Comparison of ENCODE assay signal across 30 cellular contexts in genomic region chr7:142334806-142335205, GRCh38.
"Had no signal": no experiment of that assay in that cellular context is flagged by ENCODE, and none has a peak within 500 bp of the region (broad histone marks: within the 10 kb centered on the region; RNA-seq: fewer than 3 reads in every experiment).

No MANE protein-coding gene starts in this region.

- H3K4me1 Mint-ChIP-seq: stimulated activated memory B cell treated with anti-CD40 and anti-IgM and Interleukin-4, amounts not matched to agents 10 μg/mL and 1 μg/mL and 100 μg/mL, for 72 hours had no signal

- H3K36me3 ChIP-seq: colonic mucosa, gastrocnemius medialis, heart left ventricle, left lung, neutrophil, ovary, transverse colon, WERI-Rb-1 had no signal

- H3K4me2 ChIP-seq: smooth muscle cell had no signal

- H3K9me3 ChIP-seq: colonic mucosa, gastrocnemius medialis, heart left ventricle, left lung, mucosa of descending colon, neutrophil, ovary, transverse colon had no signal

- H3K36me3 Mint-ChIP-seq: activated CD4-positive, alpha-beta memory T cell treated with anti-CD3 and anti-CD28 coated beads for 36 hours; activated naive CD4-positive, alpha-beta T cell treated with anti-CD3 and anti-CD28 coated beads, Interleukin-2, amount 50 U/mL, for 24 hours; stimulated activated memory B cell treated with anti-CD40 and anti-IgM and Interleukin-4, amounts not matched to agents 10 μg/mL and 1 μg/mL and 100 μg/mL, for 72 hours had no signal

- H3K27ac ChIP-seq: colonic mucosa, gastrocnemius medialis, heart left ventricle, left lung, neutrophil, ovary, transverse colon had no signal

- H3K27me3 ChIP-seq: colonic mucosa, gastrocnemius medialis, left lung, neutrophil, ovary, transverse colon had no signal

- H3K4me3 Mint-ChIP-seq: activated CD4-positive, alpha-beta memory T cell treated with anti-CD3 and anti-CD28 coated beads for 36 hours; activated CD4-positive, alpha-beta T cell treated with anti-CD3 and anti-CD28 coated beads, Interleukin-2, amount 10 ng/mL, durations not matched to agents 24 days and 14 days; activated naive CD8-positive, alpha-beta T cell treated with anti-CD3 and anti-CD28 coated beads, Interleukin-2, amount 50 U/mL, for 24 hours; nephron; stimulated activated memory B cell treated with anti-CD40 and anti-IgM and Interleukin-4, amounts not matched to agents 10 μg/mL and 1 μg/mL and 100 μg/mL, for 72 hours; stimulated activated naive CD8-positive, alpha-beta T cell treated with anti-CD3 and anti-CD28 coated beads, Interleukin-15, amount 100 ng/mL, for 72 hours had no signal

- H3K9me3 Mint-ChIP-seq: activated CD4-positive, alpha-beta memory T cell treated with anti-CD3 and anti-CD28 coated beads for 36 hours; activated CD4-positive, alpha-beta T cell treated with anti-CD3 and anti-CD28 coated beads, Interleukin-2, amount 10 ng/mL, durations not matched to agents 24 days and 14 days; activated naive CD4-positive, alpha-beta T cell treated with anti-CD3 and anti-CD28 coated beads, Interleukin-2, amount 50 U/mL, for 24 hours; activated naive CD8-positive, alpha-beta T cell treated with anti-CD3 and anti-CD28 coated beads, Interleukin-2, amount 50 U/mL, for 24 hours; activated T-helper 2 cell treated with anti-CD3 and anti-CD28 coated beads, Interferon-gamma antibody, Interleukin-2, Interleukin-4, amounts not matched to agents 10 μg/mL and 5 μg/mL and 100 μg/mL, durations not matched to agents 14 hours and 24 hours and 36 hours; nephron; stimulated activated memory B cell treated with anti-CD40 and anti-IgM and Interleukin-4, amounts not matched to agents 10 μg/mL and 1 μg/mL and 100 μg/mL, for 72 hours; stimulated activated naive CD8-positive, alpha-beta T cell treated with anti-CD3 and anti-CD28 coated beads, Interleukin-15, amount 100 ng/mL, for 72 hours had no signal

- DNase-seq: activated CD4-positive, alpha-beta memory T cell treated with anti-CD3 and anti-CD28 coated beads for 36 hours; activated CD4-positive, alpha-beta T cell treated with anti-CD3 and anti-CD28 coated beads, Interleukin-2, amount 10 ng/mL, durations not matched to agents 24 days and 14 days; activated CD8-positive, alpha-beta memory T cell treated with anti-CD3 and anti-CD28 coated beads, Interleukin-2, amount 50 U/mL, for 4 hours; activated naive CD8-positive, alpha-beta T cell treated with anti-CD3 and anti-CD28 coated beads, Interleukin-2, amount 50 U/mL, for 24 hours; activated T-cell treated with anti-CD3 and anti-CD28 coated beads, Interleukin-2, amount 50 U/mL, for 1 hour; colonic mucosa; effector memory CD4-positive, alpha-beta T cell; erythroblast; gastrocnemius medialis; heart left ventricle; left lung; mesendoderm; mucosa of descending colon; ovary; stimulated activated CD4-positive, alpha-beta T cell treated with anti-CD3 and anti-CD28 coated beads, Interleukin-1b, Interleukin-23, amount 100 ng/mL, for 48 hours; stimulated activated CD4-positive, alpha-beta T cell treated with anti-CD3 and anti-CD28 coated beads, Interleukin-4, amount 100 ng/mL, for 4 hours; stimulated activated CD8-positive, alpha-beta memory T cell treated with anti-CD3 and anti-CD28 coated beads, Interleukin-4, amount 100 ng/mL, for 48 hours; stimulated activated naive CD8-positive, alpha-beta T cell treated with anti-CD3 and anti-CD28 coated beads, Interleukin-15, amount 100 ng/mL, for 72 hours; T-helper 1 cell; T-helper 9 cell; transverse colon had no signal

- H3K4me3 ChIP-seq: colonic mucosa, gastrocnemius medialis, heart left ventricle, left lung, lung, mucosa of descending colon, ovary, smooth muscle cell, transverse colon had no signal

- H3K4me1 ChIP-seq: colonic mucosa, heart left ventricle, left lung, transverse colon had no signal

- H3K27ac Mint-ChIP-seq: activated CD4-positive, alpha-beta memory T cell treated with anti-CD3 and anti-CD28 coated beads for 36 hours; activated CD4-positive, alpha-beta T cell treated with anti-CD3 and anti-CD28 coated beads, Interleukin-2, amount 10 ng/mL, durations not matched to agents 24 days and 14 days; activated naive CD8-positive, alpha-beta T cell treated with anti-CD3 and anti-CD28 coated beads, Interleukin-2, amount 50 U/mL, for 24 hours; activated T-helper 2 cell treated with anti-CD3 and anti-CD28 coated beads, Interferon-gamma antibody, Interleukin-2, Interleukin-4, amounts not matched to agents 10 μg/mL and 5 μg/mL and 100 μg/mL, durations not matched to agents 14 hours and 24 hours and 36 hours; nephron; progenitor cell of endocrine pancreas; stimulated activated memory B cell treated with anti-CD40 and anti-IgM and Interleukin-4, amounts not matched to agents 10 μg/mL and 1 μg/mL and 100 μg/mL, for 72 hours; stimulated activated naive CD8-positive, alpha-beta T cell treated with anti-CD3 and anti-CD28 coated beads, Interleukin-15, amount 100 ng/mL, for 72 hours had no signal
